ENCODE assay signal across 1 cellular context in the genomic region with DNA sequence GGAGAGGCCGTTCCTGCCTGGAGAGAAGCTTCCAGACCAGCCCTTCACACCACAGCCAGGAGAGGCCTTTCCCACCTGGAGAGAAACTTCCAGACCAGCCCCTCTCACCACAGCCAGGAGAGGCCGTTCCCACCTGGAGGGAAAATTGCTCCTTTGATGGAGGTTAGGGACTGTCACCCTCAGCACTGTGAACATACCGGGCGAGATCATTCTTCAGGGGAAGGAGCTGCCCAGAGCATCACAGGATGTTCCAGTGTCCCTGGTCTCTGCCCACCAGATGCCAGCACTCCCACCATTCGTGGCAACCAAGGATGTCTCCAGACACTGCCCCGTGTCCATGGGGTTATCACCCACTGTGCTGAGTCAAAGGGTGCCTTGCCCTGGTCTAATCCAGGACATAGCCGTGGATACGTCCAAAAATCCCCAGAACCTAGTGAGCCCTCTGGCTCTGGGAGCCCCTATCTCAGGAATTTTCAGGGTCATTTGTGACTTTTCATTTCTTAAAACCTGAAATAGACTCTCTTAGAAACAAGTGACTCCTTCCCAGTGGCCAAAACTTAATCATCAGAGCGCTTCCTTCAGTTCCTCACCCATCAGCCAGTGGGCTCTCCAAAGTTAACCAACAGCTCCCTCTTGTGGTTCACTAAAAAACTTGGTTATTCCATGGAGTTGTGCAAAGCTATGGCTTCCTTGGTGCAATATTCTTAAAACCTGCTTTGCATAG.
TF ChIP-seq lines count a peak whose summit lies in the region.

No MANE protein-coding gene starts in this region.

TF ChIP-seq in K562, 482 proteins besides CTCF, POLR2A, EP300 and RAD21 (continued from another document):
- TF ChIP-seq, protein P1, sequence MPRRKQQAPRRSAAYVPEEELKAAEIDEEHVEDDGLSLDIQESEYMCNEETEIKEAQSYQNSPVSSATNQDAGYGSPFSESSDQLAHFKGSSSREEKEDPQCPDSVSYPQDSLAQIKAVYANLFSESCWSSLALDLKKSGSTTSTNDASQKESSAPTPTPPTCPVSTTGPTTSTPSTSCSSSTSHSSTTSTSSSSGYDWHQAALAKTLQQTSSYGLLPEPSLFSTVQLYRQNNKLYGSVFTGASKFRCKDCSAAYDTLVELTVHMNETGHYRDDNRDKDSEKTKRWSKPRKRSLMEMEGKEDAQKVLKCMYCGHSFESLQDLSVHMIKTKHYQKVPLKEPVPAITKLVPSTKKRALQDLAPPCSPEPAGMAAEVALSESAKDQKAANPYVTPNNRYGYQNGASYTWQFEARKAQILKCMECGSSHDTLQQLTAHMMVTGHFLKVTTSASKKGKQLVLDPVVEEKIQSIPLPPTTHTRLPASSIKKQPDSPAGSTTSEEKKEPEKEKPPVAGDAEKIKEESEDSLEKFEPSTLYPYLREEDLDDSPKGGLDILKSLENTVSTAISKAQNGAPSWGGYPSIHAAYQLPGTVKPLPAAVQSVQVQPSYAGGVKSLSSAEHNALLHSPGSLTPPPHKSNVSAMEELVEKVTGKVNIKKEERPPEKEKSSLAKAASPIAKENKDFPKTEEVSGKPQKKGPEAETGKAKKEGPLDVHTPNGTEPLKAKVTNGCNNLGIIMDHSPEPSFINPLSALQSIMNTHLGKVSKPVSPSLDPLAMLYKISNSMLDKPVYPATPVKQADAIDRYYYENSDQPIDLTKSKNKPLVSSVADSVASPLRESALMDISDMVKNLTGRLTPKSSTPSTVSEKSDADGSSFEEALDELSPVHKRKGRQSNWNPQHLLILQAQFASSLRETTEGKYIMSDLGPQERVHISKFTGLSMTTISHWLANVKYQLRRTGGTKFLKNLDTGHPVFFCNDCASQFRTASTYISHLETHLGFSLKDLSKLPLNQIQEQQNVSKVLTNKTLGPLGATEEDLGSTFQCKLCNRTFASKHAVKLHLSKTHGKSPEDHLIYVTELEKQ (CRISPR knock-in tag; IDR thresholded peaks at IDR 0.05), result no peak
- TF ChIP-seq FUS (optimal IDR thresholded peaks at IDR 0.05; ENCODE audit: low read depth, low read length) (no peak), DPF2 (IDR thresholded peaks at IDR 0.05) (no peak), PTBP1 (IDR thresholded peaks at IDR 0.05; ENCODE audit: low read depth, low read length) (no peak), PHB2 (IDR thresholded peaks at IDR 0.05; ENCODE audit: low read depth) (no peak), ZZZ3 (IDR thresholded peaks at IDR 0.05) (no peak), SAFB2 (IDR thresholded peaks at IDR 0.05; ENCODE audit: borderline replicate concordance, low read depth, low read length, severe bottlenecking) (no peak), ZBTB5 (IDR thresholded peaks at IDR 0.05) (no peak), CHD1 (IDR thresholded peaks at IDR 0.05; ENCODE audit: low read length) (no peak), GABPB1 (CRISPR knock-in tag; IDR thresholded peaks at IDR 0.05) (no peak), IRF2 (CRISPR knock-in tag; IDR thresholded peaks at IDR 0.05) (no peak), ZNF184 (CRISPR knock-in tag; IDR thresholded peaks at IDR 0.05) (no peak), SPI1 (IDR thresholded peaks at IDR 0.05; ENCODE audit: borderline replicate concordance, low read depth, low read length) (peak; percentile 49; the same call in 1 of the 2 replicates), DEAF1 (CRISPR knock-in tag; IDR thresholded peaks at IDR 0.05) (peak; percentile 37; the same call in 1 of the 2 replicates), LARP7 (IDR thresholded peaks at IDR 0.05) (no peak), SMC3 (conservative IDR thresholded peaks at IDR 0.05; ENCODE audit: insufficient read depth, low read depth, low read length) (peak; percentile 56; the same call in 1 of the 2 replicates), HMBOX1 (IDR thresholded peaks at IDR 0.05) (no peak), ZSCAN32 (CRISPR knock-in tag; IDR thresholded peaks at IDR 0.05) (no peak), NUFIP1 (IDR thresholded peaks at IDR 0.05; ENCODE audit: partially characterized antibody) (no peak), ZNF79 (CRISPR knock-in tag; IDR thresholded peaks at IDR 0.05; ENCODE audit: low read depth) (no peak), CEBPB (tag; IDR thresholded peaks at IDR 0.05) (peak; percentile 42; the same call in 1 of the 2 replicates), TBL1XR1 (IDR thresholded peaks at IDR 0.05; ENCODE audit: low read length in 2 of 2) (no peak), LEF1 (IDR thresholded peaks at IDR 0.05) (no peak)
- TF ChIP-seq, protein P2, sequence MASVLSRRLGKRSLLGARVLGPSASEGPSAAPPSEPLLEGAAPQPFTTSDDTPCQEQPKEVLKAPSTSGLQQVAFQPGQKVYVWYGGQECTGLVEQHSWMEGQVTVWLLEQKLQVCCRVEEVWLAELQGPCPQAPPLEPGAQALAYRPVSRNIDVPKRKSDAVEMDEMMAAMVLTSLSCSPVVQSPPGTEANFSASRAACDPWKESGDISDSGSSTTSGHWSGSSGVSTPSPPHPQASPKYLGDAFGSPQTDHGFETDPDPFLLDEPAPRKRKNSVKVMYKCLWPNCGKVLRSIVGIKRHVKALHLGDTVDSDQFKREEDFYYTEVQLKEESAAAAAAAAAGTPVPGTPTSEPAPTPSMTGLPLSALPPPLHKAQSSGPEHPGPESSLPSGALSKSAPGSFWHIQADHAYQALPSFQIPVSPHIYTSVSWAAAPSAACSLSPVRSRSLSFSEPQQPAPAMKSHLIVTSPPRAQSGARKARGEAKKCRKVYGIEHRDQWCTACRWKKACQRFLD (CRISPR knock-in tag; IDR thresholded peaks at IDR 0.05), result no peak
